ENCODE assay signal across 1 cellular context in the genomic region with DNA sequence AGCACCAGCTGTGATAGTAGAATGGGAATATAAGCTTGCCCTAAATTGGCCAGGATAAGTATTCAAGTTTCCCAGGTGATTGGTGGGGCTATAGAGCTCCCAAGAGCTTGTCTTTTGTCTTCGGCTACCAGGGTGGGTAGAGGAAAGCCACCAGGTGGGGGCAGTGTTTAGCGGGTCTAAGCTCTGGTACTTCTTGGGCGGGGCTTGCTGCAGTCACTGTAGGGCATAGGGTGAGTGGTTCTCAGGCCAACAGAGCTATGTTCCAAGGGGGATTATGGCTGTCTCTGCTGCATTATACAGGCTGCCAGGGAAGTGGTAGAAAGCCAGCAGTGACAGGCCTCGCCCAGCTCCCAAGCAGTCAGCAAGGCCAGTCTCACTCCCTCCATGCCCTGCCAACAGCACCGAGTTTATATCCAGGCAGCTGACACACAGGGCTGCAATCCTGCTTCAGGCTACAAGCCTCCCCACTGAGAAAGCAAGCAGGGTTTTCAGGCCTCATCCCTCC.
TF ChIP-seq lines count a peak whose summit lies in the region.

No MANE protein-coding gene starts in this region.

TF ChIP-seq in HepG2, 621 proteins besides CTCF, POLR2A, EP300 and RAD21 (continued from another document):
- TF ChIP-seq, protein P1, sequence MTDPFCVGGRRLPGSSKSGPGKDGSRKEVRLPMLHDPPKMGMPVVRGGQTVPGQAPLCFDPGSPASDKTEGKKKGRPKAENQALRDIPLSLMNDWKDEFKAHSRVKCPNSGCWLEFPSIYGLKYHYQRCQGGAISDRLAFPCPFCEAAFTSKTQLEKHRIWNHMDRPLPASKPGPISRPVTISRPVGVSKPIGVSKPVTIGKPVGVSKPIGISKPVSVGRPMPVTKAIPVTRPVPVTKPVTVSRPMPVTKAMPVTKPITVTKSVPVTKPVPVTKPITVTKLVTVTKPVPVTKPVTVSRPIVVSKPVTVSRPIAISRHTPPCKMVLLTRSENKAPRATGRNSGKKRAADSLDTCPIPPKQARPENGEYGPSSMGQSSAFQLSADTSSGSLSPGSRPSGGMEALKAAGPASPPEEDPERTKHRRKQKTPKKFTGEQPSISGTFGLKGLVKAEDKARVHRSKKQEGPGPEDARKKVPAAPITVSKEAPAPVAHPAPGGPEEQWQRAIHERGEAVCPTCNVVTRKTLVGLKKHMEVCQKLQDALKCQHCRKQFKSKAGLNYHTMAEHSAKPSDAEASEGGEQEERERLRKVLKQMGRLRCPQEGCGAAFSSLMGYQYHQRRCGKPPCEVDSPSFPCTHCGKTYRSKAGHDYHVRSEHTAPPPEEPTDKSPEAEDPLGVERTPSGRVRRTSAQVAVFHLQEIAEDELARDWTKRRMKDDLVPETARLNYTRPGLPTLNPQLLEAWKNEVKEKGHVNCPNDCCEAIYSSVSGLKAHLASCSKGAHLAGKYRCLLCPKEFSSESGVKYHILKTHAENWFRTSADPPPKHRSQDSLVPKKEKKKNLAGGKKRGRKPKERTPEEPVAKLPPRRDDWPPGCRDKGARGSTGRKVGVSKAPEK (CRISPR knock-in tag; IDR thresholded peaks at IDR 0.05; ENCODE audit: borderline replicate concordance) = no peak
- TF ChIP-seq STAG1 (CRISPR knock-in tag; IDR thresholded peaks at IDR 0.05) = peak; percentile 89
- TF ChIP-seq SP1 (IDR thresholded peaks at IDR 0.05) = no peak
- TF ChIP-seq SP1 (CRISPR knock-in tag; IDR thresholded peaks at IDR 0.05) = peak; percentile 53; the same call in 1 of the 2 replicates
- TF ChIP-seq ZNF451 (CRISPR knock-in tag; IDR thresholded peaks at IDR 0.05) = no peak
- TF ChIP-seq PCBP1 (IDR thresholded peaks at IDR 0.05; ENCODE audit: borderline replicate concordance, low read depth, low read length) = no peak
- TF ChIP-seq, protein P2, sequence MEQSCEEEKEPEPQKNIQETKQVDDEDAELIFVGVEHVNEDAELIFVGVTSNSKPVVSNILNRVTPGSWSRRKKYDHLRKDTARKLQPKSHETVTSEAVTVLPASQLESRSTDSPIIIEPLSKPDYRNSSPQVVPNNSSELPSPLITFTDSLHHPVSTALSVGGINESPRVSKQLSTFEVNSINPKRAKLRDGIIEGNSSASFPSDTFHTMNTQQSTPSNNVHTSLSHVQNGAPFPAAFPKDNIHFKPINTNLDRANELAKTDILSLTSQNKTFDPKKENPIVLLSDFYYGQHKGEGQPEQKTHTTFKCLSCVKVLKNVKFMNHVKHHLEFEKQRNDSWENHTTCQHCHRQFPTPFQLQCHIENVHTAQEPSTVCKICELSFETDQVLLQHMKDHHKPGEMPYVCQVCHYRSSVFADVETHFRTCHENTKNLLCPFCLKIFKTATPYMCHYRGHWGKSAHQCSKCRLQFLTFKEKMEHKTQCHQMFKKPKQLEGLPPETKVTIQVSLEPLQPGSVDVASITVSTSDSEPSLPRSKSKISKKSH (CRISPR knock-in tag; IDR thresholded peaks at IDR 0.05; ENCODE audit: borderline replicate concordance) = no peak
- no peak for TF ChIP-seq EZH2 (conservative IDR thresholded peaks at IDR 0.05; ENCODE audit: low read depth, low read length)
- 0 out of 2 replicates have a peak, but pooled peaks have one; percentile 29 for TF ChIP-seq ZBTB7B (CRISPR knock-in tag; IDR thresholded peaks at IDR 0.05)
- TF ChIP-seq, protein P3, sequence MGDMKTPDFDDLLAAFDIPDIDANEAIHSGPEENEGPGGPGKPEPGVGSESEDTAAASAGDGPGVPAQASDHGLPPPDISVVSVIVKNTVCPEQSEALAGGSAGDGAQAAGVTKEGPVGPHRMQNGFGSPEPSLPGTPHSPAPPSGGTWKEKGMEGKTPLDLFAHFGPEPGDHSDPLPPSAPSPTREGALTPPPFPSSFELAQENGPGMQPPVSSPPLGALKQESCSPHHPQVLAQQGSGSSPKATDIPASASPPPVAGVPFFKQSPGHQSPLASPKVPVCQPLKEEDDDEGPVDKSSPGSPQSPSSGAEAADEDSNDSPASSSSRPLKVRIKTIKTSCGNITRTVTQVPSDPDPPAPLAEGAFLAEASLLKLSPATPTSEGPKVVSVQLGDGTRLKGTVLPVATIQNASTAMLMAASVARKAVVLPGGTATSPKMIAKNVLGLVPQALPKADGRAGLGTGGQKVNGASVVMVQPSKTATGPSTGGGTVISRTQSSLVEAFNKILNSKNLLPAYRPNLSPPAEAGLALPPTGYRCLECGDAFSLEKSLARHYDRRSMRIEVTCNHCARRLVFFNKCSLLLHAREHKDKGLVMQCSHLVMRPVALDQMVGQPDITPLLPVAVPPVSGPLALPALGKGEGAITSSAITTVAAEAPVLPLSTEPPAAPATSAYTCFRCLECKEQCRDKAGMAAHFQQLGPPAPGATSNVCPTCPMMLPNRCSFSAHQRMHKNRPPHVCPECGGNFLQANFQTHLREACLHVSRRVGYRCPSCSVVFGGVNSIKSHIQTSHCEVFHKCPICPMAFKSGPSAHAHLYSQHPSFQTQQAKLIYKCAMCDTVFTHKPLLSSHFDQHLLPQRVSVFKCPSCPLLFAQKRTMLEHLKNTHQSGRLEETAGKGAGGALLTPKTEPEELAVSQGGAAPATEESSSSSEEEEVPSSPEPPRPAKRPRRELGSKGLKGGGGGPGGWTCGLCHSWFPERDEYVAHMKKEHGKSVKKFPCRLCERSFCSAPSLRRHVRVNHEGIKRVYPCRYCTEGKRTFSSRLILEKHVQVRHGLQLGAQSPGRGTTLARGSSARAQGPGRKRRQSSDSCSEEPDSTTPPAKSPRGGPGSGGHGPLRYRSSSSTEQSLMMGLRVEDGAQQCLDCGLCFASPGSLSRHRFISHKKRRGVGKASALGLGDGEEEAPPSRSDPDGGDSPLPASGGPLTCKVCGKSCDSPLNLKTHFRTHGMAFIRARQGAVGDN (CRISPR knock-in tag; IDR thresholded peaks at IDR 0.05) = peak; percentile 16; the same call in 1 of the 2 replicates
- peak; percentile 88 for TF ChIP-seq SMC3 (IDR thresholded peaks at IDR 0.05; ENCODE audit: low read length)
- no peak for TF ChIP-seq ZNF710 (CRISPR knock-in tag; IDR thresholded peaks at IDR 0.05; ENCODE audit: borderline replicate concordance)
- TF ChIP-seq HDAC6 (IDR thresholded peaks at IDR 0.05; ENCODE audit: low read depth, low read length) = no peak
- TF ChIP-seq KLF9 (CRISPR knock-in tag; IDR thresholded peaks at IDR 0.05; ENCODE audit: low read depth) = no peak
- TF ChIP-seq ZNF331 (CRISPR knock-in tag; IDR thresholded peaks at IDR 0.05) = 0 out of 2 replicates have a peak, but pooled peaks have one; percentile 18
- no peak for TF ChIP-seq ZSCAN12 (CRISPR knock-in tag; IDR thresholded peaks at IDR 0.05)
- TF ChIP-seq, protein P4, sequence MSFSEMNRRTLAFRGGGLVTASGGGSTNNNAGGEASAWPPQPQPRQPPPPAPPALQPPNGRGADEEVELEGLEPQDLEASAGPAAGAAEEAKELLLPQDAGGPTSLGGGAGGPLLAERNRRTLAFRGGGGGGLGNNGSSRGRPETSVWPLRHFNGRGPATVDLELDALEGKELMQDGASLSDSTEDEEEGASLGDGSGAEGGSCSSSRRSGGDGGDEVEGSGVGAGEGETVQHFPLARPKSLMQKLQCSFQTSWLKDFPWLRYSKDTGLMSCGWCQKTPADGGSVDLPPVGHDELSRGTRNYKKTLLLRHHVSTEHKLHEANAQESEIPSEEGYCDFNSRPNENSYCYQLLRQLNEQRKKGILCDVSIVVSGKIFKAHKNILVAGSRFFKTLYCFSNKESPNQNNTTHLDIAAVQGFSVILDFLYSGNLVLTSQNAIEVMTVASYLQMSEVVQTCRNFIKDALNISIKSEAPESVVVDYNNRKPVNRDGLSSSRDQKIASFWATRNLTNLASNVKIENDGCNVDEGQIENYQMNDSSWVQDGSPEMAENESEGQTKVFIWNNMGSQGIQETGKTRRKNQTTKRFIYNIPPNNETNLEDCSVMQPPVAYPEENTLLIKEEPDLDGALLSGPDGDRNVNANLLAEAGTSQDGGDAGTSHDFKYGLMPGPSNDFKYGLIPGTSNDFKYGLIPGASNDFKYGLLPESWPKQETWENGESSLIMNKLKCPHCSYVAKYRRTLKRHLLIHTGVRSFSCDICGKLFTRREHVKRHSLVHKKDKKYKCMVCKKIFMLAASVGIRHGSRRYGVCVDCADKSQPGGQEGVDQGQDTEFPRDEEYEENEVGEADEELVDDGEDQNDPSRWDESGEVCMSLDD (CRISPR knock-in tag; IDR thresholded peaks at IDR 0.05; ENCODE audit: borderline replicate concordance) = no peak
- TF ChIP-seq GZF1 (CRISPR knock-in tag; IDR thresholded peaks at IDR 0.05) = no peak
- TF ChIP-seq XRCC5 (optimal IDR thresholded peaks at IDR 0.05; ENCODE audit: low read length) = peak; percentile 70
- TF ChIP-seq SRSF4 (IDR thresholded peaks at IDR 0.05; ENCODE audit: low read depth, low read length, poor library complexity, severe bottlenecking) = no peak
- 0 out of 2 replicates have a peak, but pooled peaks have one; percentile 20 for TF ChIP-seq THAP11 (CRISPR knock-in tag; IDR thresholded peaks at IDR 0.05)
- TF ChIP-seq RXRB (CRISPR knock-in tag; IDR thresholded peaks at IDR 0.05; ENCODE audit: borderline replicate concordance) = peak; percentile 27; the same call in 1 of the 2 replicates
- peak; percentile 51; the same call in 1 of the 2 replicates for TF ChIP-seq KDM2A (CRISPR knock-in tag; IDR thresholded peaks at IDR 0.05; ENCODE audit: borderline replicate concordance, low read depth)
- TF ChIP-seq TBL1XR1 (IDR thresholded peaks at IDR 0.05; ENCODE audit: borderline replicate concordance, low read length, partially characterized antibody) = no peak
- no peak for TF ChIP-seq ZC3H13 (CRISPR knock-in tag; IDR thresholded peaks at IDR 0.05)
- TF ChIP-seq ZNF580 (CRISPR knock-in tag; IDR thresholded peaks at IDR 0.05; ENCODE audit: borderline replicate concordance, low read depth) = 0 out of 2 replicates have a peak, but pooled peaks have one; percentile 34
